Comparison of ENCODE assay signal across 1 cellular context in genomic region chr4:41933997-41934812, GRCh38.
A peak's percentile ranks its signal among the peaks of the same experiment; 100 is the strongest.
TF ChIP-seq lines count a peak whose summit lies in the region.

No MANE protein-coding gene starts in this region.

TF ChIP-seq in K562, 482 proteins besides CTCF, POLR2A, EP300 and RAD21 (continued from another document):
- no peak for TF ChIP-seq NR2C1 (IDR thresholded peaks at IDR 0.05)
- no peak for TF ChIP-seq NR2C1 (tag; IDR thresholded peaks at IDR 0.05)
- TF ChIP-seq SRSF3 (IDR thresholded peaks at IDR 0.05; ENCODE audit: insufficient read depth, low read length) = no peak
- TF ChIP-seq ASH1L (IDR thresholded peaks at IDR 0.05; ENCODE audit: borderline replicate concordance, low read depth, partially characterized antibody) = no peak
- no peak for TF ChIP-seq PTTG1 (tag; IDR thresholded peaks at IDR 0.05; ENCODE audit: low read depth)
- TF ChIP-seq HMG20A (CRISPR knock-in tag; conservative IDR thresholded peaks at IDR 0.05) = no peak
- no peak for TF ChIP-seq GTF2B (IDR thresholded peaks at IDR 0.05; ENCODE audit: extremely low read depth, insufficient read length)
- no peak for TF ChIP-seq TFAP4 (CRISPR knock-in tag; IDR thresholded peaks at IDR 0.05; ENCODE audit: borderline replicate concordance)
- no peak for TF ChIP-seq ZNF197 (CRISPR knock-in tag; IDR thresholded peaks at IDR 0.05; ENCODE audit: low read depth)
- no peak for TF ChIP-seq BRF1 (IDR thresholded peaks at IDR 0.05; ENCODE audit: borderline replicate concordance, extremely low read depth, insufficient read length)
- 0 out of 4 replicates have a peak, but pooled peaks of 1 of the 2 experiments have one; percentile 18 for TF ChIP-seq KDM1A (IDR thresholded peaks at IDR 0.05)
- TF ChIP-seq PRDM10 (IDR thresholded peaks at IDR 0.05; ENCODE audit: partially characterized antibody) = no peak
- no peak for TF ChIP-seq POU5F1 (IDR thresholded peaks at IDR 0.05; ENCODE audit: borderline replicate concordance, low read depth, low read length, partially characterized antibody)
- 0 out of 2 replicates have a peak, but pooled peaks have one; percentile 24 for TF ChIP-seq CHAMP1 (IDR thresholded peaks at IDR 0.05)
- no peak for TF ChIP-seq ZNF511 (CRISPR knock-in tag; IDR thresholded peaks at IDR 0.05)
- TF ChIP-seq CEBPG (CRISPR knock-in tag; IDR thresholded peaks at IDR 0.05) = peak; percentile 49; the same call in 1 of the 2 replicates
- TF ChIP-seq CEBPG (tag; conservative IDR thresholded peaks at IDR 0.05 in 1 of 2, IDR thresholded peaks at IDR 0.05 in 1 of 2) = peak; percentile 51 to 81; a peak in 3 of 4 replicates
- TF ChIP-seq SOX6 (IDR thresholded peaks at IDR 0.05) = no peak
- TF ChIP-seq FOXJ2 (tag; IDR thresholded peaks at IDR 0.05) = no peak
- no peak for TF ChIP-seq ZBTB34 (CRISPR knock-in tag; IDR thresholded peaks at IDR 0.05)
- no peak for TF ChIP-seq RBM22 (IDR thresholded peaks at IDR 0.05; ENCODE audit: low read depth, low read length, poor library complexity, severe bottlenecking)
- TF ChIP-seq HINFP (tag; conservative IDR thresholded peaks at IDR 0.05; ENCODE audit: low read depth) = no peak
- TF ChIP-seq RBFOX2 (IDR thresholded peaks at IDR 0.05; ENCODE audit: low read depth, low read length) = no peak
- no peak for TF ChIP-seq MTA3 (IDR thresholded peaks at IDR 0.05; ENCODE audit: borderline replicate concordance)
- TF ChIP-seq CEBPB (tag; IDR thresholded peaks at IDR 0.05) = peak; percentile 83; the same call in 1 of the 2 replicates
